In genomic region chr1:246923482-246923881, GRCh38 we compare ENCODE assay signal across 21 cellular contexts. TPM values are rescaled to one million over a fixed set of nuclear protein-coding genes. Genes with fewer than 3 reads are reported as not detected.
A peak's percentile ranks its signal among the peaks of the same experiment; 100 is the strongest.
DNase-seq lines count a peak whose midpoint lies in the region; ATAC-seq, FAIRE-seq and TF ChIP-seq lines count a peak whose summit lies in the region.
"Had no signal": no experiment of that assay in that cellular context is flagged by ENCODE, and none has a peak within 500 bp of the region (broad histone marks: within the 10 kb centered on the region; RNA-seq: fewer than 3 reads in every experiment).

No MANE protein-coding gene starts in this region.

- H3K9ac ChIP-seq in DND-41 (ENCODE audit: low read depth, low read length) (no peak overlapping the region), astrocyte (ENCODE audit: low read length) (no peak overlapping the region), HepG2 (ENCODE audit: insufficient read depth, low read depth, low read length) (no peak overlapping the region)
- H3K9ac ChIP-seq: neural progenitor cell had no signal

- H3K27me3 Mint-ChIP-seq in astrocyte (ENCODE audit: low read depth, unreplicated experiment) = no peaks in the 10 kb centered on the region

- DNase-seq in AG08395 (ENCODE audit: low spot score) = peak; percentile 4
- no peak for DNase-seq in DND-41
- peak; percentile 8 for DNase-seq in astrocyte (ENCODE audit: low read depth)
- DNase-seq in HepG2 (ENCODE audit: low spot score) = no peak
- no peak for DNase-seq in NCI-H748 treated with DMSO at 0.1 percent for 48 hours (lab: John Stamatoyannopoulos, UW)
- no peak for DNase-seq in hepatic stellate cell (ENCODE audit: low spot score)
- no peak for DNase-seq in stimulated activated CD8-positive, alpha-beta memory T cell treated with anti-CD3 and anti-CD28 coated beads, Interleukin-4, amount 100 ng/mL, for 48 hours
- DNase-seq: activated CD4-positive, alpha-beta T cell treated with anti-CD3 and anti-CD28 coated beads for 1 hour; activated effector memory CD4-positive, alpha-beta T cell treated with Interleukin-2 at 50 U/mL for 16 hours; cerebellar nuclear complex; COR-L47; hypothalamus; Kasumi-1; NCI-H1105; NCI-H524; stimulated activated CD4-positive, alpha-beta T cell treated with anti-CD3 and anti-CD28 coated beads, Interleukin-12 subunit alpha, Interleukin-12 subunit beta, amount 100 ng/mL, for 4 hours; T-helper 9 cell had no signal

- H2AFZ ChIP-seq in DND-41 (ENCODE audit: low read depth, low read length) (no peak overlapping the region), astrocyte (ENCODE audit: low read depth, low read length) (no peak overlapping the region), HepG2 (ENCODE audit: low read length) (no peak overlapping the region)
- H2AFZ ChIP-seq: neural progenitor cell had no signal

- no peak for TF ChIP-seq RAD21 in HepG2 (CRISPR knock-in tag; IDR thresholded peaks at IDR 0.05)

- 95% methylated on average over 5 of the region's 5 CpGs for WGBS in HepG2 (ENCODE audit: low lambda C conversion rate)

- TF ChIP-seq CTCF in DND-41 (IDR thresholded peaks at IDR 0.05; ENCODE audit: borderline replicate concordance, extremely low read depth, low read length, poor library complexity, severe bottlenecking) = no peak
- no peak for TF ChIP-seq CTCF in astrocyte (IDR thresholded peaks at IDR 0.05; ENCODE audit: insufficient read depth, low read depth, low read length)
- TF ChIP-seq CTCF in HepG2 (CRISPR knock-in tag; IDR thresholded peaks at IDR 0.05) = no peak

- H3K27ac Mint-ChIP-seq in astrocyte (ENCODE audit: unreplicated experiment) = no peak overlapping the region
- H3K27ac Mint-ChIP-seq: neural progenitor cell had no signal

- H3K4me2 ChIP-seq in DND-41 (ENCODE audit: insufficient read depth, low read length) = 0 out of 2 replicates have a peak overlapping the region, but pooled peaks have one; percentile 5
- no peak overlapping the region for H3K4me2 ChIP-seq in astrocyte (ENCODE audit: low read length)
- no peak overlapping the region for H3K4me2 ChIP-seq in HepG2 (ENCODE audit: low read depth, low read length)
- H3K4me2 ChIP-seq: neural progenitor cell had no signal

- H3K4me3 ChIP-seq in DND-41 (ENCODE audit: low read depth in 1 of 2, low read length in 2 of 2) = no peak overlapping the region
- H3K4me3 ChIP-seq in astrocyte (ENCODE audit: insufficient read depth, low read depth, low read length) = no peak overlapping the region
- no peak overlapping the region for H3K4me3 ChIP-seq in HepG2 (replicated peaks in 1 of 3; ENCODE audit: insufficient read depth in 1 of 3, low read depth in 2 of 3, low read length in 3 of 3)
- H3K4me3 ChIP-seq: neural progenitor cell, SJSA1, tibial nerve had no signal

- H3K9me3 Mint-ChIP-seq in astrocyte (ENCODE audit: unreplicated experiment) = peaks cover 4% of the 10 kb centered on the region

- POLR2A ChIA-PET in HepG2 (lab: Yijun Ruan, JAX) = no interaction called here

- CTCF ChIA-PET in HepG2 (lab: Yijun Ruan, JAX; ENCODE audit: low intra/inter-chr PET ratio, low total read pairs) = no interaction called here

- peaks cover 13% of the 10 kb centered on the region for H3K4me1 ChIP-seq in DND-41 (ENCODE audit: insufficient read depth, low read length)
- H3K4me1 ChIP-seq in astrocyte (ENCODE audit: insufficient read depth, low read length) = no peaks in the 10 kb centered on the region
- H3K4me1 ChIP-seq in HepG2 (ENCODE audit: insufficient read depth, low read length) = peaks cover 75% of the 10 kb centered on the region
- H3K4me1 ChIP-seq: neural progenitor cell had no signal

- intact Hi-C loops in HepG2 (cut with micrococcal nuclease; ENCODE audit: unreplicated experiment) = no loop called here

- no peak for TF ChIP-seq EP300 in HepG2 (IDR thresholded peaks at IDR 0.05; ENCODE audit: low read depth in 2 of 2, low read length in 2 of 2)
- no peak for TF ChIP-seq EP300 in HepG2 (CRISPR knock-in tag; IDR thresholded peaks at IDR 0.05; ENCODE audit: borderline replicate concordance)

- ATAC-seq in DND-41 (ENCODE audit: insufficient read depth, low read depth) = 0 out of 3 replicates have a peak, but pooled peaks have one; percentile 13
- ATAC-seq in HepG2 = no peak
- ATAC-seq in GM18873 (IDR thresholded peaks at IDR 0.05; ENCODE audit: low FRiP score, unreplicated experiment) = no peak

- H4K20me1 ChIP-seq in DND-41 (ENCODE audit: insufficient read depth, low read length) = peaks cover 65% of the 10 kb centered on the region
- H4K20me1 ChIP-seq in astrocyte (ENCODE audit: insufficient read depth, low read length) = peaks cover 73% of the 10 kb centered on the region
- peaks cover 65% of the 10 kb centered on the region for H4K20me1 ChIP-seq in HepG2 (ENCODE audit: insufficient read depth, low read length)

- no peaks in the 10 kb centered on the region for H3K27me3 ChIP-seq in DND-41 (ENCODE audit: insufficient read depth, low read length, poor library complexity)
- H3K27me3 ChIP-seq in astrocyte (ENCODE audit: insufficient read depth, low read length) = no peaks in the 10 kb centered on the region
- no peaks in the 10 kb centered on the region for H3K27me3 ChIP-seq in HepG2 (ENCODE audit: control insufficient read depth in 1 of 2, insufficient read depth in 2 of 2, low read length in 2 of 2)
- H3K27me3 ChIP-seq: neural progenitor cell, SJSA1, tibial nerve had no signal

- H3K36me3 ChIP-seq in DND-41 (ENCODE audit: insufficient read depth, low read length) = peaks cover 48% of the 10 kb centered on the region
- peaks cover 3% of the 10 kb centered on the region for H3K36me3 ChIP-seq in astrocyte (ENCODE audit: insufficient read depth, low read length)
- H3K36me3 ChIP-seq in HepG2 (replicated peaks in 1 of 2; ENCODE audit: control insufficient read depth in 1 of 2, insufficient read depth in 2 of 2, low read length in 2 of 2) = peaks cover 0 to 19% of the 10 kb centered on the region in 2 experiments; a peak in 4 of 5 replicates

- in situ Hi-C loops in HepG2 (cut with HindIII; ENCODE audit: extremely low pct_ligation_motif_present, low pct_unique_long_range_greater_than_20kb) = no loop called here

- H3K4me1 Mint-ChIP-seq in astrocyte (ENCODE audit: low read depth, unreplicated experiment) = peaks cover 4% of the 10 kb centered on the region
- H3K4me1 Mint-ChIP-seq: neural progenitor cell had no signal

- H3K27ac ChIP-seq in DND-41 (ENCODE audit: low read length) = no peak overlapping the region
- H3K27ac ChIP-seq in astrocyte (ENCODE audit: low read depth, low read length) = no peak overlapping the region
- no peak overlapping the region for H3K27ac ChIP-seq in HepG2 (ENCODE audit: extremely low read length, insufficient read depth, low read length)
- H3K27ac ChIP-seq: neural progenitor cell, SJSA1 had no signal

- BruUV-seq in HepG2 (replicated peaks; lab: Mats Ljungman, UMichigan) = no TSS peak

- H3K4me3 Mint-ChIP-seq in astrocyte (ENCODE audit: unreplicated experiment) = no peak overlapping the region
- H3K4me3 Mint-ChIP-seq: neural progenitor cell had no signal

- H3K36me3 Mint-ChIP-seq in astrocyte (ENCODE audit: low read depth, unreplicated experiment) = peaks cover 6% of the 10 kb centered on the region

- no peak for TF ChIP-seq POLR2A in HepG2 (IDR thresholded peaks at IDR 0.05; ENCODE audit: insufficient read depth in 1 of 2, low read depth in 2 of 2, low read length in 2 of 2)

- peaks cover 97% of the 10 kb centered on the region for H3K79me2 ChIP-seq in DND-41 (ENCODE audit: insufficient read depth, low read length)
- H3K79me2 ChIP-seq in astrocyte (ENCODE audit: insufficient read depth, low read length) = peaks cover 97% of the 10 kb centered on the region
- H3K79me2 ChIP-seq in HepG2 (ENCODE audit: insufficient read depth, low read length) = peaks cover 91% of the 10 kb centered on the region

- H3K9me3 ChIP-seq in DND-41 (ENCODE audit: insufficient read depth, low read length, severe bottlenecking) (no peaks in the 10 kb centered on the region), astrocyte (ENCODE audit: insufficient read depth, low read depth, low read length) (no peaks in the 10 kb centered on the region), HepG2 (ENCODE audit: low read length) (no peaks in the 10 kb centered on the region)
- H3K9me3 ChIP-seq: SJSA1, tibial nerve had no signal

- FAIRE-seq in astrocyte (lab: Jason Lieb, UNC) (no peak), HepG2 (lab: Jason Lieb, UNC) (no peak)

RNA-seq across cellular contexts. Expression of gene AHCTF1, which starts 8.3 kb away (rescaled TPM):
- total RNA-seq in astrocyte = 40.0 and 44.0 TPM in 2 replicates
- total RNA-seq in HepG2 (2016; rRNA removed; fragmentation: Illumina TruSeq; extraction: Trizol) = 45.9 and 73.9 TPM in 2 replicates
- total RNA-seq in HepG2 (2016; cell fraction: cytosol; rRNA removed; fragmentation: Illumina TruSeq; extraction: Trizol; ENCODE audit: low read depth) = 6.0 and 6.6 TPM in 2 replicates
- 39.2 and 70.8 TPM in 2 replicates for total RNA-seq in HepG2 (2016; cell fraction: insoluble cytoplasmic fraction; rRNA removed; fragmentation: Illumina TruSeq; extraction: Trizol)
- 12.2 and 12.4 TPM in 2 replicates for total RNA-seq in HepG2 (2016; cell fraction: membrane; rRNA removed; fragmentation: Illumina TruSeq; extraction: Trizol)
- total RNA-seq in HepG2 (2016; cell fraction: nucleus; rRNA removed; fragmentation: Illumina TruSeq; extraction: Trizol) = 61.4 and 62.6 TPM in 2 replicates
- polyA plus RNA-seq in HepG2 (2011; rRNA removed) = 14.8 and 16.6 TPM in 2 replicates
- 5.6 and 9.1 TPM in 2 replicates for polyA plus RNA-seq in HepG2 (2011; cell fraction: cytosol; rRNA removed)
- 20.3 and 21.2 TPM in 2 replicates for polyA plus RNA-seq in HepG2 (2011; cell fraction: nucleus; rRNA removed)
- polyA plus RNA-seq in HepG2 (2012) = 21.1 and 24.2 TPM in 2 replicates
- polyA plus RNA-seq in HepG2 (2016; cell fraction: cytosol; fragmentation: Illumina TruSeq; extraction: Trizol; ENCODE audit: low read depth) = 0.44 and 1.6 TPM in 2 replicates
- 45.8 and 51.8 TPM in 2 replicates for polyA plus RNA-seq in HepG2 (2016; cell fraction: insoluble cytoplasmic fraction; fragmentation: Illumina TruSeq; extraction: Trizol; ENCODE audit: low read depth)
- 2.9 and 3.1 TPM in 2 replicates for polyA plus RNA-seq in HepG2 (2016; cell fraction: membrane; fragmentation: Illumina TruSeq; extraction: Trizol; ENCODE audit: low read depth)
- 80.7 and 89.7 TPM in 2 replicates for polyA plus RNA-seq in HepG2 (2016; cell fraction: nucleus; fragmentation: Illumina TruSeq; extraction: Trizol; ENCODE audit: insufficient read depth, low read depth)
- polyA minus RNA-seq in HepG2 (2011; rRNA and poly(A)+ RNA removed; ENCODE audit: low replicate concordance) = 21.5 and 44.5 TPM in 2 replicates
- 33.4 and 40.7 TPM in 2 replicates for polyA minus RNA-seq in HepG2 (2011; cell fraction: cytosol; rRNA and poly(A)+ RNA removed)
- polyA minus RNA-seq in HepG2 (2011; cell fraction: nucleus; rRNA and poly(A)+ RNA removed) = 95.8 and 98.5 TPM in 2 replicates

Comparison
In these comparisons a context has a peak if more than half of its experiments do, and no peak if none do; other contexts are left out.
1. DNase-seq: peak in AG08395 (single experiment) and astrocyte (single experiment); none in DND-41 (single experiment), HepG2 (single experiment), NCI-H748 treated with DMSO at 0.1 percent for 48 hours (single experiment), hepatic stellate cell (single experiment) and stimulated activated CD8-positive, alpha-beta memory T cell treated with anti-CD3 and anti-CD28 coated beads, Interleukin-4, amount 100 ng/mL, for 48 hours (single experiment).